Comparison of ENCODE assay signal across 15 cellular contexts in genomic region chr11:124769804-124770774, GRCh38. TPM values are rescaled to one million over a fixed set of nuclear protein-coding genes. Genes with fewer than 3 reads are reported as not detected.
A peak's percentile ranks its signal among the peaks of the same experiment; 100 is the strongest.
DNase-seq lines count a peak whose midpoint lies in the region; ATAC-seq and TF ChIP-seq lines count a peak whose summit lies in the region.
"Had no signal": no experiment of that assay in that cellular context is flagged by ENCODE, and none has a peak within 500 bp of the region (broad histone marks: within the 10 kb centered on the region; RNA-seq: fewer than 3 reads in every experiment).

No MANE protein-coding gene starts in this region.

- no peaks in the 10 kb centered on the region for H3K27me3 ChIP-seq in gastroesophageal sphincter

- no peak overlapping the region for H3K27ac ChIP-seq in gastroesophageal sphincter

- H3K36me3 ChIP-seq in gastroesophageal sphincter, result peaks cover 0 to 87% of the 10 kb centered on the region in 2 donors

- TF ChIP-seq CTCF in AG10803 (conservative IDR thresholded peaks at IDR 0.05; ENCODE audit: low read length), result no peak
- TF ChIP-seq CTCF in foreskin fibroblast (IDR thresholded peaks at IDR 0.05; ENCODE audit: low read depth, low read length), result no peak
- no peak for TF ChIP-seq CTCF in gastroesophageal sphincter (IDR thresholded peaks at IDR 0.05)

- H3K4me1 ChIP-seq in gastroesophageal sphincter, result no peaks in the 10 kb centered on the region

- 96 to 100% methylated on average over 5 to 7 of the region's 8 CpGs for WGBS in gastroesophageal sphincter (ENCODE audit: low coverage in 1 of 2), 2 donors

- no peak for TF ChIP-seq POLR2A in gastroesophageal sphincter (IDR thresholded peaks at IDR 0.05)

- DNase-seq in AG10803 (ENCODE audit: low read depth) (peak; percentile 59), RPMI7951 (ENCODE audit: low read depth) (peak; percentile 62), foreskin fibroblast (peak; percentile 68 to 73)
- DNase-seq: activated CD4-positive, alpha-beta T cell treated with anti-CD3 and anti-CD28 coated beads, Interleukin-2, amount 10 ng/mL, durations not matched to agents 24 days and 14 days; activated naive CD4-positive, alpha-beta T cell; hypothalamus; midbrain; MM.1S; NCI-H510A treated with DMSO at 0.1 percent for 48 hours; right cardiac atrium had no signal

- H3K4me3 ChIP-seq in AG10803 (ENCODE audit: low read length) (no peak overlapping the region), foreskin fibroblast (ENCODE audit: low read depth in 1 of 2, low read length in 2 of 2) (no peak overlapping the region), gastroesophageal sphincter (no peak overlapping the region)

- H3K9me3 ChIP-seq in gastroesophageal sphincter, result no peaks in the 10 kb centered on the region

- TF ChIP-seq EP300 in gastroesophageal sphincter (IDR thresholded peaks at IDR 0.05), result no peak

- ATAC-seq in HG03175 (IDR thresholded peaks at IDR 0.05; ENCODE audit: unreplicated experiment), result no peak
- ATAC-seq in HG03469 (IDR thresholded peaks at IDR 0.05; ENCODE audit: unreplicated experiment), result no peak
- no peak for ATAC-seq in gastroesophageal sphincter

RNA-seq across cellular contexts. Expression of gene ESAM, which starts 8.0 kb away (rescaled TPM):
- total RNA-seq in RPMI7951 (2014; rRNA removed; shearing (Covaris generic)), result not detected in 2 replicates
- 10 to 100 TPM in 3 of 4 donors, 1 to 10 TPM in 1; 9.8 to 38.4 (median 22.4) TPM for total RNA-seq in gastroesophageal sphincter
- total RNA-seq: activated CD4-positive, alpha-beta T cell treated with anti-CD3 and anti-CD28 coated beads, Interleukin-2, amount 10 ng/mL, durations not matched to agents 24 days and 14 days; SK-MEL-5 had no signal

RNA-seq across cellular contexts. Expression of gene VSIG2, which starts 18.0 kb away (rescaled TPM):
- not detected in 2 replicates for total RNA-seq in RPMI7951 (2014; rRNA removed; shearing (Covaris generic))
- total RNA-seq in gastroesophageal sphincter, result 1 to 10 TPM in 2 of 4 donors, under 1 TPM in 1, not detected in 1; 0.58 to 3.2 (median 1.2) TPM
- total RNA-seq: B cell, SK-MEL-5 had no signal

RNA-seq across cellular contexts. Expression of gene MSANTD2, which starts 30.1 kb away (rescaled TPM):
- 9.3 and 15.0 TPM in 2 replicates for total RNA-seq in RPMI7951 (2014; rRNA removed; shearing (Covaris generic))
- 10 to 100 TPM in 3 of 4 donors, 1 to 10 TPM in 1; 7.0 to 34.9 (median 13.0) TPM for total RNA-seq in gastroesophageal sphincter

RNA-seq across cellular contexts. Expression of gene NRGN, which starts 30.3 kb away (rescaled TPM):
- total RNA-seq in RPMI7951 (2014; rRNA removed; shearing (Covaris generic)), result 1.9 and 3.2 TPM in 2 replicates
- 1 to 10 TPM in 3 of 4 donors, under 1 TPM in 1; 0.66 to 2.4 (median 1.8) TPM for total RNA-seq in gastroesophageal sphincter
- total RNA-seq: B cell had no signal

Comparison
In these comparisons a context has a peak if more than half of its experiments do, and no peak if none do; other contexts are left out.
1. RNA of gene ESAM, which starts 8.0 kb away (total RNA-seq): 9.8 to 38.4 TPM in gastroesophageal sphincter; not detected in RPMI7951; every median in the first group is over 10 times any median in the second.
2. Peak in every context shown above with its lines, with median percentiles within 50 percentile points of each other: DNase-seq.